ENCODE assay signal across 11 cellular contexts in genomic region chr2:109611467-109612095, GRCh38. TPM values are rescaled to one million over a fixed set of nuclear protein-coding genes. Genes with fewer than 3 reads are reported as not detected.
A peak's percentile ranks its signal among the peaks of the same experiment; 100 is the strongest.
DNase-seq lines count a peak whose midpoint lies in the region; ATAC-seq and TF ChIP-seq lines count a peak whose summit lies in the region.
"Had no signal": no experiment of that assay in that cellular context is flagged by ENCODE, and none has a peak within 500 bp of the region (broad histone marks: within the 10 kb centered on the region; RNA-seq: fewer than 3 reads in every experiment).

No MANE protein-coding gene starts in this region.

- no peak overlapping the region for H3K4ac ChIP-seq in mesenchymal stem cell (ENCODE audit: low read depth in 1 of 2, low read length in 2 of 2)

- no peak overlapping the region for H2BK5ac ChIP-seq in mesenchymal stem cell (ENCODE audit: low read depth, low read length, poor library complexity, severe bottlenecking)

- TF ChIP-seq CTCF in mammary epithelial cell (conservative IDR thresholded peaks at IDR 0.05 in 1 of 2, IDR thresholded peaks at IDR 0.05 in 1 of 2; ENCODE audit: extremely low read depth in 1 of 2, insufficient read depth in 1 of 2, low read depth in 1 of 2, low read length in 2 of 2), result peak in 1 of 2 donors; percentile 37

- H3K9me3 ChIP-seq in Karpas-422 (ENCODE audit: low read length) (no peaks in the 10 kb centered on the region), mammary epithelial cell (replicated peaks; ENCODE audit: insufficient read depth, low read length) (no peaks in the 10 kb centered on the region), mesenchymal stem cell (ENCODE audit: control insufficient read depth, low read length) (no peaks in the 10 kb centered on the region)
- H3K9me3 ChIP-seq: mucosa of descending colon had no signal

- in situ Hi-C loops in mammary epithelial cell (cut with MboI; ENCODE audit: low sequenced_read_pairs in 2 of 2), result loop anchor here in 1 of 2 donors (10.0 kb wide), 1 partner anchor 93 kb away; no protein-coding TSS in a partner anchor

- intact Hi-C loops in mammary epithelial cell (cut with micrococcal nuclease), result loop anchor here (5.0 to 10.0 kb wide), 3 partner anchors 51 to 97 kb away; no protein-coding TSS in a partner anchor
- intact Hi-C loops in activated CD4-positive, alpha-beta memory T cell treated with anti-CD3 and anti-CD28 coated beads for 36 hours (cut with micrococcal nuclease), result no loop called here

- peaks cover 21% of the 10 kb centered on the region for H3K4me1 Mint-ChIP-seq in activated CD4-positive, alpha-beta memory T cell treated with anti-CD3 and anti-CD28 coated beads for 36 hours (ENCODE audit: low read depth)

- CTCF ChIA-PET in mammary epithelial cell (lab: Charles Lee; ENCODE audit: low non-redundant PET), result no interaction called here
- CTCF ChIA-PET in activated CD4-positive, alpha-beta memory T cell treated with anti-CD3 and anti-CD28 coated beads for 36 hours (lab: Charles Lee), result no interaction called here

- H3K36me3 Mint-ChIP-seq in activated CD4-positive, alpha-beta memory T cell treated with anti-CD3 and anti-CD28 coated beads for 36 hours, result peaks cover 5% of the 10 kb centered on the region

- H4K20me1 ChIP-seq in Karpas-422 (ENCODE audit: insufficient read depth, low read depth, low read length) (no peaks in the 10 kb centered on the region), mammary epithelial cell (ENCODE audit: insufficient read depth, low read length) (no peaks in the 10 kb centered on the region)

- H3K79me2 ChIP-seq in Karpas-422 (ENCODE audit: low read length) (no peaks in the 10 kb centered on the region), mammary epithelial cell (ENCODE audit: insufficient read depth, low read length) (peaks cover 91% of the 10 kb centered on the region)

- H3K9ac ChIP-seq in Karpas-422 (ENCODE audit: low read length) (no peak overlapping the region), mammary epithelial cell (ENCODE audit: insufficient read depth, low read length) (no peak overlapping the region), mesenchymal stem cell (ENCODE audit: low read length) (peak overlapping the region; percentile 94)

- POLR2A ChIA-PET in activated CD4-positive, alpha-beta memory T cell treated with anti-CD3 and anti-CD28 coated beads for 36 hours (lab: Charles Lee), result no interaction called here

- BruUV-seq in mammary epithelial cell (replicated peaks; lab: Mats Ljungman, UMichigan), result no TSS peak

- dilution Hi-C loops in mammary epithelial cell (cut with HindIII; ENCODE audit: low sequenced_read_pairs), result no loop called here

- no peak overlapping the region for H4K8ac ChIP-seq in mesenchymal stem cell (ENCODE audit: low read length)

- H2AK5ac ChIP-seq in mesenchymal stem cell (ENCODE audit: low read length, severe bottlenecking), result no peak overlapping the region

- no peak overlapping the region for H3K4me3 Mint-ChIP-seq in activated CD4-positive, alpha-beta memory T cell treated with anti-CD3 and anti-CD28 coated beads for 36 hours

- no peaks in the 10 kb centered on the region for H3K9me3 Mint-ChIP-seq in activated CD4-positive, alpha-beta memory T cell treated with anti-CD3 and anti-CD28 coated beads for 36 hours

- H2AFZ ChIP-seq in Karpas-422 (ENCODE audit: low read length), result no peak overlapping the region
- H2AFZ ChIP-seq in mammary epithelial cell (ENCODE audit: low read depth, low read length), result no peak overlapping the region
- no peak overlapping the region for H2AFZ ChIP-seq in mesenchymal stem cell (ENCODE audit: low read depth, low read length)

- H4K91ac ChIP-seq in mesenchymal stem cell (ENCODE audit: low read length), result no peak overlapping the region

- H3K27me3 ChIP-seq in Karpas-422 (ENCODE audit: low read length) (no peaks in the 10 kb centered on the region), mammary epithelial cell (ENCODE audit: insufficient read depth, low read length) (no peaks in the 10 kb centered on the region), mesenchymal stem cell (ENCODE audit: control insufficient read depth in 1 of 2, insufficient read depth in 1 of 2, low read length in 2 of 2) (no peaks in the 10 kb centered on the region)

- H3K18ac ChIP-seq in mesenchymal stem cell (ENCODE audit: low read depth in 1 of 2, low read length in 2 of 2), result peak overlapping the region in 1 of 2 experiments; percentile 11

- WGBS in mammary epithelial cell (ENCODE audit: low coverage, missing lambda C conversion rate), result 83% methylated on average over 5 of the region's 5 CpGs
- WGBS in mesenchymal stem cell, result 96% methylated on average over 4 of the region's 5 CpGs

- no peaks in the 10 kb centered on the region for H3K36me3 ChIP-seq in Karpas-422 (ENCODE audit: insufficient read depth, low read length)
- no peaks in the 10 kb centered on the region for H3K36me3 ChIP-seq in mammary epithelial cell (ENCODE audit: insufficient read depth, low read length)
- no peaks in the 10 kb centered on the region for H3K36me3 ChIP-seq in mesenchymal stem cell (ENCODE audit: control insufficient read depth in 1 of 2, insufficient read depth in 2 of 2, low read depth in 1 of 2, low read length in 2 of 2)

- H3K4me1 ChIP-seq in Karpas-422 (ENCODE audit: low read length) (no peaks in the 10 kb centered on the region), mammary epithelial cell (ENCODE audit: insufficient read depth, low read length) (peaks cover 46% of the 10 kb centered on the region), mesenchymal stem cell (ENCODE audit: control insufficient read depth, insufficient read depth, low read depth, low read length) (peaks cover 19% of the 10 kb centered on the region)

- peak; percentile 5 to 21 for DNase-seq in AML-193 (lab: John Stamatoyannopoulos, UW)
- DNase-seq in Karpas-422, result peak; percentile 69
- DNase-seq in mammary epithelial cell, result peak; percentile 34
- DNase-seq in mesenchymal stem cell, result peak; percentile 62
- no peak for DNase-seq in COLO668 (lab: John Stamatoyannopoulos, UW; ENCODE audit: unreplicated experiment)
- no peak for DNase-seq in left lobe of liver (ENCODE audit: low spot score)
- DNase-seq in activated CD4-positive, alpha-beta memory T cell treated with anti-CD3 and anti-CD28 coated beads for 36 hours, result no peak
- DNase-seq in mucosa of gallbladder (ENCODE audit: low spot score), result no peak
- DNase-seq: mucosa of descending colon; OCI-M1; stimulated activated naive CD4-positive, alpha-beta T cell treated with Interleukin-2 at 50 U/mL for 16 hours had no signal

- no peak overlapping the region for H2BK15ac ChIP-seq in mesenchymal stem cell (ENCODE audit: low read depth, poor library complexity, severe bottlenecking)

- H3K79me1 ChIP-seq in mesenchymal stem cell (replicated peaks; ENCODE audit: low read length, poor library complexity, severe bottlenecking), result peaks cover 14% of the 10 kb centered on the region

- no peak overlapping the region for H2BK120ac ChIP-seq in mesenchymal stem cell (ENCODE audit: low read depth, low read length)

- peak overlapping the region in 1 of 2 experiments; percentile 55 for H2BK12ac ChIP-seq in mesenchymal stem cell (ENCODE audit: low read length in 2 of 2)

- ATAC-seq in left lobe of liver, result no peak
- ATAC-seq: mucosa of descending colon had no signal

- no peak overlapping the region for H3K27ac Mint-ChIP-seq in activated CD4-positive, alpha-beta memory T cell treated with anti-CD3 and anti-CD28 coated beads for 36 hours

- no peak overlapping the region for H3K27ac ChIP-seq in Karpas-422 (ENCODE audit: low read length)
- no peak overlapping the region for H3K27ac ChIP-seq in mammary epithelial cell (ENCODE audit: insufficient read depth, low read depth, low read length)
- H3K27ac ChIP-seq in mesenchymal stem cell (ENCODE audit: low read length, poor library complexity, severe bottlenecking), result no peak overlapping the region

- H3K23ac ChIP-seq in mesenchymal stem cell (ENCODE audit: low read length in 2 of 2), result no peak overlapping the region

- no peak overlapping the region for H3K4me2 ChIP-seq in Karpas-422 (ENCODE audit: low read depth, low read length, poor library complexity, severe bottlenecking)
- peak overlapping the region; percentile 92 for H3K4me2 ChIP-seq in mammary epithelial cell (ENCODE audit: insufficient read depth, low read depth, low read length)
- H3K4me2 ChIP-seq in mesenchymal stem cell (ENCODE audit: low read length, poor library complexity, severe bottlenecking), result peak overlapping the region; percentile 42

- no peak overlapping the region for H3K14ac ChIP-seq in mesenchymal stem cell (ENCODE audit: low read length in 2 of 2)

- H3K4me3 ChIP-seq in Karpas-422 (ENCODE audit: low read length) (no peak overlapping the region), mammary epithelial cell (replicated peaks in 1 of 3; ENCODE audit: insufficient read depth in 1 of 3, low read depth in 2 of 3, low read length in 3 of 3) (peak overlapping the region in 2 of 3 experiments; percentile 75 to 99), mesenchymal stem cell (ENCODE audit: insufficient read depth in 1 of 2, low read depth in 1 of 2, low read length in 2 of 2) (peak overlapping the region in 1 of 2 experiments; percentile 85)
- H3K4me3 ChIP-seq: mucosa of descending colon had no signal

- no peaks in the 10 kb centered on the region for H3K9me2 ChIP-seq in Karpas-422 (replicated peaks; ENCODE audit: insufficient read depth, low read length)

- H3K27me3 Mint-ChIP-seq in activated CD4-positive, alpha-beta memory T cell treated with anti-CD3 and anti-CD28 coated beads for 36 hours, result peaks cover 39% of the 10 kb centered on the region

RNA-seq across cellular contexts. Expression of gene SEPTIN10, which starts 2.2 kb away (rescaled TPM):
- not detected in 2 replicates for total RNA-seq in Karpas-422 (2014; rRNA removed; shearing (Covaris generic); ENCODE audit: low replicate concordance)
- total RNA-seq in mammary epithelial cell, result 100 to 1,000 TPM in 1 of 2 donors, 10 to 100 TPM in 1; 76.4 to 133 TPM
- polyA plus RNA-seq in mammary epithelial cell, result 50.8 TPM
- 63.0 TPM for polyA minus RNA-seq in mammary epithelial cell
- polyA plus RNA-seq in mesenchymal stem cell (2013, experiment 1 of 2), result 59.2 TPM
- 61.1 TPM for polyA plus RNA-seq in mesenchymal stem cell (2013, experiment 2 of 2)
- total RNA-seq in left lobe of liver, result 36.3 TPM
- 1 to 10 TPM; 8.4 to 9.8 TPM for total RNA-seq in activated CD4-positive, alpha-beta memory T cell treated with anti-CD3 and anti-CD28 coated beads for 36 hours
- total RNA-seq in mucosa of gallbladder, result 63.1 TPM

RNA-seq across cellular contexts. Expression of gene SOWAHC, which starts 2.6 kb away (rescaled TPM):
- not detected in 2 replicates for total RNA-seq in Karpas-422 (2014; rRNA removed; shearing (Covaris generic); ENCODE audit: low replicate concordance)
- total RNA-seq in mammary epithelial cell, result 100 to 1,000 TPM in 1 of 2 donors, 10 to 100 TPM in 1; 32.9 to 120 TPM
- 12.6 TPM for polyA plus RNA-seq in mammary epithelial cell
- polyA minus RNA-seq in mammary epithelial cell, result 16.3 TPM
- polyA plus RNA-seq in mesenchymal stem cell (2013, experiment 1 of 2), result 5.7 TPM
- polyA plus RNA-seq in mesenchymal stem cell (2013, experiment 2 of 2), result 6.0 TPM
- 21.3 TPM for total RNA-seq in left lobe of liver
- 1 to 10 TPM in 1 of 2 experiments, under 1 TPM in 1; 0.97 to 1.0 TPM for total RNA-seq in activated CD4-positive, alpha-beta memory T cell treated with anti-CD3 and anti-CD28 coated beads for 36 hours
- total RNA-seq in mucosa of gallbladder, result 19.4 TPM

Comparison
In these comparisons a context has a peak if more than half of its experiments do, and no peak if none do; other contexts are left out.
1. DNase-seq: peak in AML-193 (2 of 2), Karpas-422 (single experiment), mammary epithelial cell (single experiment) and mesenchymal stem cell (single experiment); none in COLO668 (single experiment), left lobe of liver (single experiment), activated CD4-positive, alpha-beta memory T cell treated with anti-CD3 and anti-CD28 coated beads for 36 hours (single experiment) and mucosa of gallbladder (single experiment).
2. RNA of gene SOWAHC, which starts 2.6 kb away (total RNA-seq): 32.9 to 120 TPM in mammary epithelial cell, 21.3 TPM in left lobe of liver (single experiment) and 19.4 TPM in mucosa of gallbladder (single experiment); 0.97 to 1.0 TPM in activated CD4-positive, alpha-beta memory T cell treated with anti-CD3 and anti-CD28 coated beads for 36 hours and not detected in Karpas-422; every median in the first group is over 10 times any median in the second.